ENCODE assay signal across 8 cellular contexts in genomic region chr20:3794701-3795420, GRCh38. TPM values are rescaled to one million over a fixed set of nuclear protein-coding genes. Genes with fewer than 3 reads are reported as not detected.
A peak's percentile ranks its signal among the peaks of the same experiment; 100 is the strongest.
DNase-seq lines count a peak whose midpoint lies in the region; ATAC-seq and TF ChIP-seq lines count a peak whose summit lies in the region.

No MANE protein-coding gene starts in this region.

- CTCF ChIA-PET in Calu3 (lab: Charles Lee) = no interaction called here

- no TSS peak for BruUV-seq in Calu3 (replicated peaks; lab: Mats Ljungman, UMichigan)

- no peak overlapping the region for H3K27ac Mint-ChIP-seq in Calu3 (ENCODE audit: unreplicated experiment)

- H3K4me1 ChIP-seq in SJSA1 (replicated peaks) = peaks cover 37% of the 10 kb centered on the region
- peaks cover 0 to 46% (median 42%) of the 10 kb centered on the region in 4 donors for H3K4me1 ChIP-seq in sigmoid colon

- peak overlapping the region; percentile 97 for H3K4me3 Mint-ChIP-seq in Calu3 (ENCODE audit: low read depth, unreplicated experiment)

- peaks cover 36% of the 10 kb centered on the region for H3K36me3 ChIP-seq in SJSA1
- peaks cover 0 to 13% (median 4%) of the 10 kb centered on the region in 4 donors for H3K36me3 ChIP-seq in sigmoid colon

- WGBS in sigmoid colon, 2 donors = 83 to 90% methylated on average over 25 of the region's 25 CpGs

- peaks cover 9% of the 10 kb centered on the region for H3K4me1 Mint-ChIP-seq in Calu3 (ENCODE audit: low read depth, unreplicated experiment)

- H3K4me3 ChIP-seq in SJSA1 (peak overlapping the region; percentile 56), fibroblast of mammary gland (ENCODE audit: control insufficient read depth, low read depth, low read length) (peak overlapping the region; percentile 74), sigmoid colon (peak overlapping the region; percentile 44 to 79 (median 70))

- TF ChIP-seq CTCF in Calu3 (IDR thresholded peaks at IDR 0.05; ENCODE audit: unreplicated experiment) = no peak
- TF ChIP-seq CTCF in fibroblast of mammary gland (conservative IDR thresholded peaks at IDR 0.05; ENCODE audit: control insufficient read depth, insufficient read depth, low read depth, low read length) = no peak
- no peak for TF ChIP-seq CTCF in sigmoid colon (IDR thresholded peaks at IDR 0.05)
- TF ChIP-seq CTCF in omental fat pad (IDR thresholded peaks at IDR 0.05) = no peak

- TF ChIP-seq EP300 in sigmoid colon (IDR thresholded peaks at IDR 0.05) = no peak

- H3K36me3 Mint-ChIP-seq in Calu3 (ENCODE audit: insufficient read depth, unreplicated experiment) = peaks cover 37% of the 10 kb centered on the region

- TF ChIP-seq POLR2A in sigmoid colon (IDR thresholded peaks at IDR 0.05) = no peak

- DNase-seq in Calu3 = no peak
- peak in 1 of 2 experiments; percentile 40 for DNase-seq in SJSA1 (ENCODE audit: low read depth in 1 of 2, low spot score in 2 of 2)
- no peak for DNase-seq in fibroblast of mammary gland (ENCODE audit: low read depth)
- no peak for DNase-seq in sigmoid colon
- no peak for DNase-seq in cortex of kidney (lab: John Stamatoyannopoulos, UW)
- no peak for DNase-seq in NCI-H345 (lab: John Stamatoyannopoulos, UW)
- DNase-seq in omental fat pad (ENCODE audit: low spot score) = no peak
- no peak for DNase-seq in OCI-M1 (lab: John Stamatoyannopoulos, UW)

- H3K27me3 ChIP-seq in SJSA1 (replicated peaks) (no peaks in the 10 kb centered on the region), sigmoid colon (no peaks in the 10 kb centered on the region)

- H3K9me3 ChIP-seq in SJSA1 (replicated peaks) (no peaks in the 10 kb centered on the region), sigmoid colon (no peaks in the 10 kb centered on the region)

- no peaks in the 10 kb centered on the region for H3K9me3 Mint-ChIP-seq in Calu3 (ENCODE audit: low read depth, unreplicated experiment)

- H3K27ac ChIP-seq in SJSA1 = peak overlapping the region; percentile 97; the same call in 1 of the 2 replicates
- H3K27ac ChIP-seq in sigmoid colon = peak overlapping the region; percentile 96 to 99 (median 98)

- intact Hi-C loops in Calu3 (cut with micrococcal nuclease; ENCODE audit: unreplicated experiment) (no loop called here), sigmoid colon (cut with DNase I) (no loop called here)

- no peak for ATAC-seq in omental fat pad (ENCODE audit: low FRiP score)

- H3K27me3 Mint-ChIP-seq in Calu3 (ENCODE audit: unreplicated experiment) = no peaks in the 10 kb centered on the region

RNA-seq across cellular contexts. Expression of gene CDC25B, which starts 1.2 kb away (rescaled TPM):
- total RNA-seq in Calu3 (2022) (69.6 and 75.0 TPM in 2 replicates), sigmoid colon (10 to 100 TPM; 18.9 to 59.8 (median 26.9) TPM), omental fat pad (10 to 100 TPM; 11.7 to 44.3 (median 25.6) TPM)
- total RNA-seq in SJSA1 (2014; rRNA removed; shearing (Covaris generic)) = 74.6 and 76.0 TPM in 2 replicates
- 10 to 100 TPM; 12.5 to 65.8 (median 13.8) TPM for polyA plus RNA-seq in sigmoid colon

RNA-seq across cellular contexts. Expression of gene CENPB, which starts 8.3 kb away (rescaled TPM):
- total RNA-seq in Calu3 (2022) (44.7 and 44.9 TPM in 2 replicates), sigmoid colon (10 to 100 TPM; 73.4 to 99.9 (median 84.3) TPM), omental fat pad (10 to 100 TPM; 52.2 to 98.4 (median 76.8) TPM)
- total RNA-seq in SJSA1 (2014; rRNA removed; shearing (Covaris generic)) = 144 and 158 TPM in 2 replicates
- polyA plus RNA-seq in sigmoid colon = 10 to 100 TPM; 52.7 to 71.4 (median 58.9) TPM

RNA-seq across cellular contexts. Expression of gene SPEF1, which starts 13.6 kb away (rescaled TPM):
- total RNA-seq in Calu3 (2022) (0.28 TPM in 1 of 2 replicates, not detected in the other), sigmoid colon (under 1 TPM in 1 of 4 donors, not detected in 3; 0.81 TPM), omental fat pad (under 1 TPM in 1 of 4 donors, not detected in 3; 0.56 TPM)
- not detected in 2 replicates for total RNA-seq in SJSA1 (2014; rRNA removed; shearing (Covaris generic))
- under 1 TPM in 1 of 3 donors, not detected in 2; 0.12 TPM for polyA plus RNA-seq in sigmoid colon

RNA-seq across cellular contexts. Expression of gene AP5S1, which starts 25.5 kb away (rescaled TPM):
- total RNA-seq in Calu3 (2022) (7.2 and 9.5 TPM in 2 replicates), sigmoid colon (10 to 100 TPM in 1 of 4 donors, 1 to 10 TPM in 3; 5.4 to 11.8 (median 7.3) TPM), omental fat pad (10 to 100 TPM; 10.9 to 19.2 (median 11.4) TPM)
- 17.2 and 17.7 TPM in 2 replicates for total RNA-seq in SJSA1 (2014; rRNA removed; shearing (Covaris generic))
- polyA plus RNA-seq in sigmoid colon = 10 to 100 TPM; 10.8 to 14.5 (median 14.1) TPM

RNA-seq across cellular contexts. Expression of gene ADISSP, which starts 27.3 kb away (rescaled TPM):
- total RNA-seq in Calu3 (2022) (27.3 and 29.0 TPM in 2 replicates), sigmoid colon (100 to 1,000 TPM in 1 of 4 donors, 10 to 100 TPM in 3; 53.2 to 116 (median 69.6) TPM), omental fat pad (10 to 100 TPM; 19.7 to 32.3 (median 30.3) TPM)
- total RNA-seq in SJSA1 (2014; rRNA removed; shearing (Covaris generic)) = 31.9 and 40.0 TPM in 2 replicates
- polyA plus RNA-seq in sigmoid colon = 10 to 100 TPM; 15.7 to 38.1 (median 18.0) TPM
